8 cellular contexts compared by ENCODE assay signal in the genomic region with DNA sequence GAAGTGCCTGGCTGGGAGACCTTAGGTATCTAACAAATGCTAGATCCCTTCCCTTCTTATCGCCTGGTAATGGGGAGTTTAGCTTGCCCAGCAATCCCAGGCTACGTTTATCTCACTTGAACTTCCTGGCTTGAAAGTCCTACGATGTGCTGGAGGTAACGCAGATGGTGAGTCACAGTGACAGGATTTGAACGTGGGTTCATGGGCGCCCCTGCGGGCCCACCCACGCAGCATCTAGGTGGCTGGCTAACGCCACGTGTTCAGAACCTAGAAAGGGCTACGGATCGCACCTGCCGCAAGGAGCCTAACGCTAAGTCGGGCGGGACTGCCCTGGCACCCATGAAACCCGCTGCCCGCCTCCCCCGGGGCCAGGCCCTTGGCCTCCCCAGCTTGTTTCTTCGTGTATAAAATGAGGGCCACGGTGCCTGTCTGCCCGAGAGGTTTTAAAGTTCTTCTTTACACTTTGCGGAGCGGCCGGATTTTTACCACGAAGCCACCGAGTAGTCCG. TPM values are rescaled to one million over a fixed set of nuclear protein-coding genes. Genes with fewer than 3 reads are reported as not detected.
A peak's percentile ranks its signal among the peaks of the same experiment; 100 is the strongest.
DNase-seq lines count a peak whose midpoint lies in the region.

No MANE protein-coding gene starts in this region.

- DNase-seq in G401 (ENCODE audit: low spot score) (peak; percentile 51), GM23248 (peak; percentile 90), LoVo (ENCODE audit: low spot score) (peak; percentile 82), dermis microvascular lymphatic vessel endothelial cell (ENCODE audit: low read depth in 2 of 2) (peak; percentile 62 to 91), mesenchymal stem cell (peak; percentile 92), NCI-H1694 treated with DMSO at 0.1 percent for 48 hours (lab: John Stamatoyannopoulos, UW) (no peak)
- DNase-seq in activated CD4-positive, alpha-beta T cell treated with anti-CD3 and anti-CD28 coated beads for 4 hours, result peak; percentile 91 to 95
- peak; percentile 83 to 85 for DNase-seq in stimulated activated CD8-positive, alpha-beta memory T cell treated with anti-CD3 and anti-CD28 coated beads, Interleukin-15, amount 100 ng/mL, for 48 hours (ENCODE audit: low read depth in 2 of 2)

- H3K18ac ChIP-seq in mesenchymal stem cell (ENCODE audit: low read depth in 1 of 2, low read length in 2 of 2), result peak overlapping the region; percentile 98 to 100

- H3K9ac ChIP-seq in GM23248 (peak overlapping the region; percentile 94), mesenchymal stem cell (ENCODE audit: low read length) (peak overlapping the region; percentile 96)

- H3K23ac ChIP-seq in mesenchymal stem cell (ENCODE audit: low read length in 2 of 2), result peak overlapping the region; percentile 20 to 40

- H3K27me3 ChIP-seq in GM23248 (replicated peaks; ENCODE audit: insufficient read depth), result no peaks in the 10 kb centered on the region
- no peaks in the 10 kb centered on the region for H3K27me3 ChIP-seq in mesenchymal stem cell (ENCODE audit: control insufficient read depth in 1 of 2, insufficient read depth in 1 of 2, low read length in 2 of 2)

- H2AK5ac ChIP-seq in mesenchymal stem cell (ENCODE audit: low read length, severe bottlenecking), result peak overlapping the region; percentile 95

- H4K8ac ChIP-seq in mesenchymal stem cell (ENCODE audit: low read length), result peak overlapping the region; percentile 100

- peaks cover 24% of the 10 kb centered on the region for H3K4me1 ChIP-seq in GM23248 (ENCODE audit: insufficient read depth)
- peaks cover 14% of the 10 kb centered on the region for H3K4me1 ChIP-seq in mesenchymal stem cell (ENCODE audit: control insufficient read depth, insufficient read depth, low read depth, low read length)

- H3K4ac ChIP-seq in mesenchymal stem cell (ENCODE audit: low read depth in 1 of 2, low read length in 2 of 2), result peak overlapping the region; percentile 98 to 99

- H4K20me1 ChIP-seq in GM23248 (ENCODE audit: insufficient read depth), result no peaks in the 10 kb centered on the region

- H3K4me2 ChIP-seq in GM23248 (ENCODE audit: unreplicated experiment) (peak overlapping the region; percentile 75), mesenchymal stem cell (ENCODE audit: low read length, poor library complexity, severe bottlenecking) (peak overlapping the region; percentile 100)

- H3K36me3 ChIP-seq in GM23248 (ENCODE audit: low read depth), result no peaks in the 10 kb centered on the region
- H3K36me3 ChIP-seq in mesenchymal stem cell (ENCODE audit: control insufficient read depth in 1 of 2, insufficient read depth in 2 of 2, low read depth in 1 of 2, low read length in 2 of 2), result no peaks in the 10 kb centered on the region

- peak overlapping the region; percentile 97 for H2BK120ac ChIP-seq in mesenchymal stem cell (ENCODE audit: low read depth, low read length)

- H2AFZ ChIP-seq in GM23248 (peak overlapping the region; percentile 59), mesenchymal stem cell (ENCODE audit: low read depth, low read length) (no peak overlapping the region)

- 2 to 5% methylated on average over 19 to 28 of the region's 28 CpGs for WGBS in GM23248 (ENCODE audit: low coverage in 1 of 2, low lambda C conversion rate in 2 of 2, missing lambda C conversion rate in 2 of 2), 2 experiments
- 2% methylated on average over 28 of the region's 28 CpGs for WGBS in mesenchymal stem cell

- H3K4me3 ChIP-seq in GM23248 (peak overlapping the region; percentile 73), mesenchymal stem cell (ENCODE audit: insufficient read depth in 1 of 2, low read depth in 1 of 2, low read length in 2 of 2) (peak overlapping the region; percentile 58 to 80)

- peak overlapping the region; percentile 100 for H4K91ac ChIP-seq in mesenchymal stem cell (ENCODE audit: low read length)

- peak overlapping the region; percentile 98 for H2BK15ac ChIP-seq in mesenchymal stem cell (ENCODE audit: low read depth, poor library complexity, severe bottlenecking)

- peak overlapping the region; percentile 95 for H3K27ac ChIP-seq in GM23248
- peak overlapping the region; percentile 97 for H3K27ac ChIP-seq in mesenchymal stem cell (ENCODE audit: low read length, poor library complexity, severe bottlenecking)

- H2BK12ac ChIP-seq in mesenchymal stem cell (ENCODE audit: low read length in 2 of 2), result peak overlapping the region; percentile 95 to 98

- H3K9me3 ChIP-seq in GM23248 (ENCODE audit: low read depth) (no peaks in the 10 kb centered on the region), mesenchymal stem cell (ENCODE audit: control insufficient read depth, low read length) (no peaks in the 10 kb centered on the region)

- in situ Hi-C loops in G401 (cut with HindIII; ENCODE audit: low sequenced_read_pairs), result no loop called here
- in situ Hi-C loops in GM23248 (cut with MboI), result no loop called here

- H2BK5ac ChIP-seq in mesenchymal stem cell (ENCODE audit: low read depth, low read length, poor library complexity, severe bottlenecking), result peak overlapping the region; percentile 95

- no peaks in the 10 kb centered on the region for H3K9me2 ChIP-seq in GM23248 (ENCODE audit: insufficient read depth)

- peaks cover 26% of the 10 kb centered on the region for H3F3A ChIP-seq in GM23248 (ENCODE audit: insufficient read depth)

- peaks cover 36% of the 10 kb centered on the region for H3K79me2 ChIP-seq in GM23248 (ENCODE audit: insufficient read depth)

- H3K14ac ChIP-seq in mesenchymal stem cell (ENCODE audit: low read length in 2 of 2), result peak overlapping the region in 1 of 2 experiments; percentile 91

- no peaks in the 10 kb centered on the region for H3K79me1 ChIP-seq in mesenchymal stem cell (replicated peaks; ENCODE audit: low read length, poor library complexity, severe bottlenecking)

RNA-seq across cellular contexts. Expression of a gene that starts 0.6 kb away (rescaled TPM):
- total RNA-seq in G401 (2014; rRNA removed; shearing (Covaris generic)), result 27.3 and 28.5 TPM in 2 replicates
- 21.0 and 24.5 TPM in 2 replicates for total RNA-seq in GM23248 (2014; rRNA removed; shearing (Covaris generic))
- 15.4 and 16.1 TPM in 2 replicates for polyA plus RNA-seq in GM23248 (2016; fragmentation: Nextera tagmentation; extraction: Ambion mirVana)
- total RNA-seq in dermis microvascular lymphatic vessel endothelial cell, result 29.5 and 37.6 TPM in 2 replicates
- 21.2 TPM for polyA plus RNA-seq in mesenchymal stem cell (2013, experiment 1 of 2)
- polyA plus RNA-seq in mesenchymal stem cell (2013, experiment 2 of 2), result 20.6 TPM
